3 cellular contexts compared by ENCODE assay signal in the genomic region with DNA sequence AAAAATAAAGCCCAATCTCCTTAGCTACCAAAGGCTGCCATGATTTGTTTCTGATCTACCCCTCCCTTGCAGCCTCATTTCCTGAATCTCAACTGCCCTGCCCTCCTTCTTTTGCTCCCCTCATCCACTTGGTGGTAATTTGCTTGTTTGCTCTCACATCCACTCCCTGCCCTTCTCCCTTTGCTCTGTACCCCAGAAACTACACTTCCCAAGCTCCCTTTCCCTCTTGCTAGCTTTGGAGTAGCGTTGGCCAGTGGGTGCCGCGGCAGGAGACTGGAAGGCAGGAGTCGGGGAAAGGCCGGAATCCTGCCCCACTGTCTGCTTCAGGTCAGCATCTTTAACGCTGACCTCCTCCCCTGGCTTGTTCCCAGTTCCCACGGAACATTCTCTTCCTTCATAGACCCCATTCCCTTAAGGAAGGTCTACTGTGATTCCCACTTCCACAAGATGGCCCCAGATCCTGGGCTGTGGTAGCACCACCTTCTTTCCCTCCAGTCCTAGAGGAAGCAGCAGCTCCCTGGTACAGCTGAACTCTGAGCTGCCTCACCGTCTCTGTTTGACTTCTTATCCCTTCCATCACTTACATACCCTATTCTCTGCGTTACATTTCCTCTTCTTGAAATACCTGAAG.
TF ChIP-seq lines count a peak whose summit lies in the region.

No MANE protein-coding gene starts in this region.

TF ChIP-seq in SK-N-SH, 30 proteins besides CTCF, POLR2A, EP300 and RAD21:
- TF ChIP-seq MXI1 (IDR thresholded peaks at IDR 0.05; ENCODE audit: low read depth, low read length), result no peak
- TF ChIP-seq, protein P1, sequence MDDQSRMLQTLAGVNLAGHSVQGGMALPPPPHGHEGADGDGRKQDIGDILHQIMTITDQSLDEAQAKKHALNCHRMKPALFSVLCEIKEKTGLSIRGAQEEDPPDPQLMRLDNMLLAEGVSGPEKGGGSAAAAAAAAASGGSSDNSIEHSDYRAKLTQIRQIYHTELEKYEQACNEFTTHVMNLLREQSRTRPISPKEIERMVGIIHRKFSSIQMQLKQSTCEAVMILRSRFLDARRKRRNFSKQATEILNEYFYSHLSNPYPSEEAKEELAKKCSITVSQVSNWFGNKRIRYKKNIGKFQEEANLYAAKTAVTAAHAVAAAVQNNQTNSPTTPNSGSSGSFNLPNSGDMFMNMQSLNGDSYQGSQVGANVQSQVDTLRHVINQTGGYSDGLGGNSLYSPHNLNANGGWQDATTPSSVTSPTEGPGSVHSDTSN (IDR thresholded peaks at IDR 0.05), result no peak
- TF ChIP-seq ELF1 (IDR thresholded peaks at IDR 0.05), result no peak
- TF ChIP-seq YY1 (IDR thresholded peaks at IDR 0.05; ENCODE audit: low read depth), result no peak
- no peak for TF ChIP-seq RXRA (IDR thresholded peaks at IDR 0.05; ENCODE audit: borderline replicate concordance, low read depth)
- no peak for TF ChIP-seq TEAD4 (IDR thresholded peaks at IDR 0.05; ENCODE audit: borderline replicate concordance, insufficient read depth)
- TF ChIP-seq, protein P2, sequence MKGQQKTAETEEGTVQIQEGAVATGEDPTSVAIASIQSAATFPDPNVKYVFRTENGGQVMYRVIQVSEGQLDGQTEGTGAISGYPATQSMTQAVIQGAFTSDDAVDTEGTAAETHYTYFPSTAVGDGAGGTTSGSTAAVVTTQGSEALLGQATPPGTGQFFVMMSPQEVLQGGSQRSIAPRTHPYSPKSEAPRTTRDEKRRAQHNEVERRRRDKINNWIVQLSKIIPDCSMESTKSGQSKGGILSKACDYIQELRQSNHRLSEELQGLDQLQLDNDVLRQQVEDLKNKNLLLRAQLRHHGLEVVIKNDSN (IDR thresholded peaks at IDR 0.05; ENCODE audit: borderline replicate concordance, low read depth), result no peak
- TF ChIP-seq, protein P3, sequence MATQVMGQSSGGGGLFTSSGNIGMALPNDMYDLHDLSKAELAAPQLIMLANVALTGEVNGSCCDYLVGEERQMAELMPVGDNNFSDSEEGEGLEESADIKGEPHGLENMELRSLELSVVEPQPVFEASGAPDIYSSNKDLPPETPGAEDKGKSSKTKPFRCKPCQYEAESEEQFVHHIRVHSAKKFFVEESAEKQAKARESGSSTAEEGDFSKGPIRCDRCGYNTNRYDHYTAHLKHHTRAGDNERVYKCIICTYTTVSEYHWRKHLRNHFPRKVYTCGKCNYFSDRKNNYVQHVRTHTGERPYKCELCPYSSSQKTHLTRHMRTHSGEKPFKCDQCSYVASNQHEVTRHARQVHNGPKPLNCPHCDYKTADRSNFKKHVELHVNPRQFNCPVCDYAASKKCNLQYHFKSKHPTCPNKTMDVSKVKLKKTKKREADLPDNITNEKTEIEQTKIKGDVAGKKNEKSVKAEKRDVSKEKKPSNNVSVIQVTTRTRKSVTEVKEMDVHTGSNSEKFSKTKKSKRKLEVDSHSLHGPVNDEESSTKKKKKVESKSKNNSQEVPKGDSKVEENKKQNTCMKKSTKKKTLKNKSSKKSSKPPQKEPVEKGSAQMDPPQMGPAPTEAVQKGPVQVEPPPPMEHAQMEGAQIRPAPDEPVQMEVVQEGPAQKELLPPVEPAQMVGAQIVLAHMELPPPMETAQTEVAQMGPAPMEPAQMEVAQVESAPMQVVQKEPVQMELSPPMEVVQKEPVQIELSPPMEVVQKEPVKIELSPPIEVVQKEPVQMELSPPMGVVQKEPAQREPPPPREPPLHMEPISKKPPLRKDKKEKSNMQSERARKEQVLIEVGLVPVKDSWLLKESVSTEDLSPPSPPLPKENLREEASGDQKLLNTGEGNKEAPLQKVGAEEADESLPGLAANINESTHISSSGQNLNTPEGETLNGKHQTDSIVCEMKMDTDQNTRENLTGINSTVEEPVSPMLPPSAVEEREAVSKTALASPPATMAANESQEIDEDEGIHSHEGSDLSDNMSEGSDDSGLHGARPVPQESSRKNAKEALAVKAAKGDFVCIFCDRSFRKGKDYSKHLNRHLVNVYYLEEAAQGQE (IDR thresholded peaks at IDR 0.05; ENCODE audit: low read depth, low read length), result no peak
- TF ChIP-seq POLR2AphosphoS5 (IDR thresholded peaks at IDR 0.05; ENCODE audit: low read depth, low read length), result no peak
- no peak for TF ChIP-seq FOSL2 (IDR thresholded peaks at IDR 0.05; ENCODE audit: borderline replicate concordance, low read depth)
- TF ChIP-seq JUND (IDR thresholded peaks at IDR 0.05), result no peak
- TF ChIP-seq CHD2 (IDR thresholded peaks at IDR 0.05; ENCODE audit: low read length, partially characterized antibody), result no peak

TF ChIP-seq in SK-N-SH treated with all-trans-retinoic acid at 6 μM for 48 hours, 23 proteins besides CTCF, POLR2A, EP300 and RAD21:
- no peak for TF ChIP-seq ZC3H10 (CRISPR knock-in tag; IDR thresholded peaks at IDR 0.05)
- TF ChIP-seq ZFP30 (CRISPR knock-in tag; IDR thresholded peaks at IDR 0.05), result no peak
- TF ChIP-seq, protein P4, sequence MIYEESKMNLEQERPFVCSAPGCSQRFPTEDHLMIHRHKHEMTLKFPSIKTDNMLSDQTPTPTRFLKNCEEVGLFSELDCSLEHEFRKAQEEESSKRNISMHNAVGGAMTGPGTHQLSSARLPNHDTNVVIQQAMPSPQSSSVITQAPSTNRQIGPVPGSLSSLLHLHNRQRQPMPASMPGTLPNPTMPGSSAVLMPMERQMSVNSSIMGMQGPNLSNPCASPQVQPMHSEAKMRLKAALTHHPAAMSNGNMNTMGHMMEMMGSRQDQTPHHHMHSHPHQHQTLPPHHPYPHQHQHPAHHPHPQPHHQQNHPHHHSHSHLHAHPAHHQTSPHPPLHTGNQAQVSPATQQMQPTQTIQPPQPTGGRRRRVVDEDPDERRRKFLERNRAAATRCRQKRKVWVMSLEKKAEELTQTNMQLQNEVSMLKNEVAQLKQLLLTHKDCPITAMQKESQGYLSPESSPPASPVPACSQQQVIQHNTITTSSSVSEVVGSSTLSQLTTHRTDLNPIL (CRISPR knock-in tag; IDR thresholded peaks at IDR 0.05; ENCODE audit: low read depth), result no peak
- no peak for TF ChIP-seq ZNF8 (CRISPR knock-in tag; IDR thresholded peaks at IDR 0.05)
- TF ChIP-seq PPARA (CRISPR knock-in tag; IDR thresholded peaks at IDR 0.05; ENCODE audit: borderline replicate concordance), result no peak
- TF ChIP-seq, protein P5, sequence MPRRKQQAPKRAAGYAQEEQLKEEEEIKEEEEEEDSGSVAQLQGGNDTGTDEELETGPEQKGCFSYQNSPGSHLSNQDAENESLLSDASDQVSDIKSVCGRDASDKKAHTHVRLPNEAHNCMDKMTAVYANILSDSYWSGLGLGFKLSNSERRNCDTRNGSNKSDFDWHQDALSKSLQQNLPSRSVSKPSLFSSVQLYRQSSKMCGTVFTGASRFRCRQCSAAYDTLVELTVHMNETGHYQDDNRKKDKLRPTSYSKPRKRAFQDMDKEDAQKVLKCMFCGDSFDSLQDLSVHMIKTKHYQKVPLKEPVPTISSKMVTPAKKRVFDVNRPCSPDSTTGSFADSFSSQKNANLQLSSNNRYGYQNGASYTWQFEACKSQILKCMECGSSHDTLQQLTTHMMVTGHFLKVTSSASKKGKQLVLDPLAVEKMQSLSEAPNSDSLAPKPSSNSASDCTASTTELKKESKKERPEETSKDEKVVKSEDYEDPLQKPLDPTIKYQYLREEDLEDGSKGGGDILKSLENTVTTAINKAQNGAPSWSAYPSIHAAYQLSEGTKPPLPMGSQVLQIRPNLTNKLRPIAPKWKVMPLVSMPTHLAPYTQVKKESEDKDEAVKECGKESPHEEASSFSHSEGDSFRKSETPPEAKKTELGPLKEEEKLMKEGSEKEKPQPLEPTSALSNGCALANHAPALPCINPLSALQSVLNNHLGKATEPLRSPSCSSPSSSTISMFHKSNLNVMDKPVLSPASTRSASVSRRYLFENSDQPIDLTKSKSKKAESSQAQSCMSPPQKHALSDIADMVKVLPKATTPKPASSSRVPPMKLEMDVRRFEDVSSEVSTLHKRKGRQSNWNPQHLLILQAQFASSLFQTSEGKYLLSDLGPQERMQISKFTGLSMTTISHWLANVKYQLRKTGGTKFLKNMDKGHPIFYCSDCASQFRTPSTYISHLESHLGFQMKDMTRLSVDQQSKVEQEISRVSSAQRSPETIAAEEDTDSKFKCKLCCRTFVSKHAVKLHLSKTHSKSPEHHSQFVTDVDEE (CRISPR knock-in tag; IDR thresholded peaks at IDR 0.05), result no peak
- TF ChIP-seq OSR1 (CRISPR knock-in tag; IDR thresholded peaks at IDR 0.05), result no peak
- TF ChIP-seq ESRRG (CRISPR knock-in tag; IDR thresholded peaks at IDR 0.05), result no peak
- TF ChIP-seq ISL1 (CRISPR knock-in tag; IDR thresholded peaks at IDR 0.05), result no peak
- TF ChIP-seq, protein P6, sequence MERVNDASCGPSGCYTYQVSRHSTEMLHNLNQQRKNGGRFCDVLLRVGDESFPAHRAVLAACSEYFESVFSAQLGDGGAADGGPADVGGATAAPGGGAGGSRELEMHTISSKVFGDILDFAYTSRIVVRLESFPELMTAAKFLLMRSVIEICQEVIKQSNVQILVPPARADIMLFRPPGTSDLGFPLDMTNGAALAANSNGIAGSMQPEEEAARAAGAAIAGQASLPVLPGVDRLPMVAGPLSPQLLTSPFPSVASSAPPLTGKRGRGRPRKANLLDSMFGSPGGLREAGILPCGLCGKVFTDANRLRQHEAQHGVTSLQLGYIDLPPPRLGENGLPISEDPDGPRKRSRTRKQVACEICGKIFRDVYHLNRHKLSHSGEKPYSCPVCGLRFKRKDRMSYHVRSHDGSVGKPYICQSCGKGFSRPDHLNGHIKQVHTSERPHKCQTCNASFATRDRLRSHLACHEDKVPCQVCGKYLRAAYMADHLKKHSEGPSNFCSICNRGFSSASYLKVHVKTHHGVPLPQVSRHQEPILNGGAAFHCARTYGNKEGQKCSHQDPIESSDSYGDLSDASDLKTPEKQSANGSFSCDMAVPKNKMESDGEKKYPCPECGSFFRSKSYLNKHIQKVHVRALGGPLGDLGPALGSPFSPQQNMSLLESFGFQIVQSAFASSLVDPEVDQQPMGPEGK (CRISPR knock-in tag; IDR thresholded peaks at IDR 0.05; ENCODE audit: borderline replicate concordance), result no peak
- TF ChIP-seq SNAI2 (CRISPR knock-in tag; IDR thresholded peaks at IDR 0.05), result no peak
- no peak for TF ChIP-seq GLIS3 (CRISPR knock-in tag; IDR thresholded peaks at IDR 0.05)

TF ChIP-seq in H1, 55 proteins besides CTCF, POLR2A, EP300 and RAD21:
- TF ChIP-seq, protein P7, sequence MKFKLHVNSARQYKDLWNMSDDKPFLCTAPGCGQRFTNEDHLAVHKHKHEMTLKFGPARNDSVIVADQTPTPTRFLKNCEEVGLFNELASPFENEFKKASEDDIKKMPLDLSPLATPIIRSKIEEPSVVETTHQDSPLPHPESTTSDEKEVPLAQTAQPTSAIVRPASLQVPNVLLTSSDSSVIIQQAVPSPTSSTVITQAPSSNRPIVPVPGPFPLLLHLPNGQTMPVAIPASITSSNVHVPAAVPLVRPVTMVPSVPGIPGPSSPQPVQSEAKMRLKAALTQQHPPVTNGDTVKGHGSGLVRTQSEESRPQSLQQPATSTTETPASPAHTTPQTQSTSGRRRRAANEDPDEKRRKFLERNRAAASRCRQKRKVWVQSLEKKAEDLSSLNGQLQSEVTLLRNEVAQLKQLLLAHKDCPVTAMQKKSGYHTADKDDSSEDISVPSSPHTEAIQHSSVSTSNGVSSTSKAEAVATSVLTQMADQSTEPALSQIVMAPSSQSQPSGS (IDR thresholded peaks at IDR 0.05; ENCODE audit: low read length), result no peak
- TF ChIP-seq, protein P8, sequence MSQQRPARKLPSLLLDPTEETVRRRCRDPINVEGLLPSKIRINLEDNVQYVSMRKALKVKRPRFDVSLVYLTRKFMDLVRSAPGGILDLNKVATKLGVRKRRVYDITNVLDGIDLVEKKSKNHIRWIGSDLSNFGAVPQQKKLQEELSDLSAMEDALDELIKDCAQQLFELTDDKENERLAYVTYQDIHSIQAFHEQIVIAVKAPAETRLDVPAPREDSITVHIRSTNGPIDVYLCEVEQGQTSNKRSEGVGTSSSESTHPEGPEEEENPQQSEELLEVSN (IDR thresholded peaks at IDR 0.05), result no peak
- TF ChIP-seq KDM5A (IDR thresholded peaks at IDR 0.05; ENCODE audit: low read length) (no peak), TAF1 (IDR thresholded peaks at IDR 0.05; ENCODE audit: low read depth, low read length) (no peak)
